24 cellular contexts compared by ENCODE assay signal in genomic region chr17:73834684-73835343, GRCh38.
"Had no signal": no experiment of that assay in that cellular context is flagged by ENCODE, and none has a peak within 500 bp of the region (broad histone marks: within the 10 kb centered on the region; RNA-seq: fewer than 3 reads in every experiment).

No MANE protein-coding gene starts in this region.

- DNase-seq: activated CD4-positive, alpha-beta memory T cell treated with anti-CD3 and anti-CD28 coated beads for 36 hours; activated CD4-positive, alpha-beta T cell treated with anti-CD3 and anti-CD28 coated beads for 48 hours; activated CD4-positive, CD25-positive, alpha-beta regulatory T cell; activated CD8-positive, alpha-beta memory T cell treated with anti-CD3 and anti-CD28 coated beads, Interleukin-2, amount 10 ng/mL, durations not matched to agents 7 days and 5 days; activated gamma-delta T cell; activated naive CD4-positive, alpha-beta T cell treated with anti-CD3 and anti-CD28 coated beads, Interleukin-2, amount 50 U/mL, for 16 hours; activated naive CD8-positive, alpha-beta T cell treated with anti-CD3 and anti-CD28 coated beads, Interleukin-2, amount 50 U/mL, for 24 hours; amygdala; caudate nucleus; islet precursor cell; left cardiac atrium; mammary epithelial cell; naive B cell; nucleus accumbens; pancreas; sigmoid colon; small intestine; stimulated activated CD4-positive, alpha-beta T cell treated with anti-CD3 and anti-CD28 coated beads, Interleukin-1b, Interleukin-23, amount 100 ng/mL, for 48 hours; stimulated activated naive B cell treated with anti-CD40 and anti-IgM and Interleukin-4, amounts not matched to agents 10 μg/mL and 1 μg/mL and 100 μg/mL, for 72 hours; stomach; thyroid gland; upper lobe of right lung had no signal

- H3K4me3 Mint-ChIP-seq: activated CD4-positive, alpha-beta memory T cell treated with anti-CD3 and anti-CD28 coated beads for 36 hours; activated CD8-positive, alpha-beta memory T cell treated with anti-CD3 and anti-CD28 coated beads, Interleukin-2, amount 10 ng/mL, durations not matched to agents 7 days and 5 days; activated naive CD8-positive, alpha-beta T cell treated with anti-CD3 and anti-CD28 coated beads, Interleukin-2, amount 50 U/mL, for 24 hours; naive B cell; neural crest cell; stimulated activated naive B cell treated with anti-CD40 and anti-IgM and Interleukin-4, amounts not matched to agents 10 μg/mL and 1 μg/mL and 100 μg/mL, for 72 hours had no signal

- H3K36me3 Mint-ChIP-seq: activated CD8-positive, alpha-beta memory T cell treated with anti-CD3 and anti-CD28 coated beads, Interleukin-2, amount 10 ng/mL, durations not matched to agents 7 days and 5 days; stimulated activated naive B cell treated with anti-CD40 and anti-IgM and Interleukin-4, amounts not matched to agents 10 μg/mL and 1 μg/mL and 100 μg/mL, for 72 hours had no signal

- H3K27ac Mint-ChIP-seq: activated CD8-positive, alpha-beta memory T cell treated with anti-CD3 and anti-CD28 coated beads, Interleukin-2, amount 10 ng/mL, durations not matched to agents 7 days and 5 days; activated naive CD8-positive, alpha-beta T cell treated with anti-CD3 and anti-CD28 coated beads, Interleukin-2, amount 50 U/mL, for 24 hours; stimulated activated naive B cell treated with anti-CD40 and anti-IgM and Interleukin-4, amounts not matched to agents 10 μg/mL and 1 μg/mL and 100 μg/mL, for 72 hours had no signal

- ATAC-seq: activated CD8-positive, alpha-beta memory T cell treated with anti-CD3 and anti-CD28 coated beads, Interleukin-2, amount 10 ng/mL, durations not matched to agents 7 days and 5 days; activated naive CD8-positive, alpha-beta T cell treated with anti-CD3 and anti-CD28 coated beads, Interleukin-2, amount 50 U/mL, for 24 hours; gastroesophageal sphincter; left cardiac atrium; pancreas; stimulated activated naive B cell treated with anti-CD40 and anti-IgM and Interleukin-4, amounts not matched to agents 10 μg/mL and 1 μg/mL and 100 μg/mL, for 72 hours; upper lobe of right lung had no signal

- H3K4me1 Mint-ChIP-seq: naive B cell; stimulated activated naive B cell treated with anti-CD40 and anti-IgM and Interleukin-4, amounts not matched to agents 10 μg/mL and 1 μg/mL and 100 μg/mL, for 72 hours had no signal

- H3K27me3 Mint-ChIP-seq: activated CD4-positive, alpha-beta memory T cell treated with anti-CD3 and anti-CD28 coated beads for 36 hours had no signal
